ENCODE assay signal across 23 cellular contexts in genomic region chr16:30839523-30840227, GRCh38. TPM values are rescaled to one million over a fixed set of nuclear protein-coding genes. Genes with fewer than 3 reads are reported as not detected.
DNase-seq lines count a peak whose midpoint lies in the region; ATAC-seq, FAIRE-seq and TF ChIP-seq lines count a peak whose summit lies in the region.
"Had no signal": no experiment of that assay in that cellular context is flagged by ENCODE, and none has a peak within 500 bp of the region (broad histone marks: within the 10 kb centered on the region; RNA-seq: fewer than 3 reads in every experiment).

No MANE protein-coding gene starts in this region.

- H3K9me3 ChIP-seq in A549: no peaks in the 10 kb centered on the region
- H3K9me3 ChIP-seq in hepatocyte (ENCODE audit: low read depth): no peaks in the 10 kb centered on the region
- no peaks in the 10 kb centered on the region for H3K9me3 ChIP-seq in muscle layer of duodenum (ENCODE audit: control insufficient read depth in 1 of 2, low read length in 2 of 2)
- H3K9me3 ChIP-seq: heart left ventricle, tibial nerve had no signal

- no peak for TF ChIP-seq RAD21 in A549 (conservative IDR thresholded peaks at IDR 0.05 in 1 of 2, IDR thresholded peaks at IDR 0.05 in 1 of 2)

- H3K4me1 Mint-ChIP-seq in chondrocyte (ENCODE audit: low read depth): peaks cover 2% of the 10 kb centered on the region

- DNase-seq in A549 (ENCODE audit: low read depth in 1 of 2, low spot score in 1 of 2): no peak
- DNase-seq in NCI-H510A (lab: John Stamatoyannopoulos, UW): peak; percentile 16
- DNase-seq in hepatocyte (ENCODE audit: low spot score): peak; percentile 67
- no peak for DNase-seq in GDM1 (lab: John Stamatoyannopoulos, UW)
- DNase-seq in chondrocyte (ENCODE audit: low spot score): no peak
- DNase-seq: ACHN; activated CD4-positive, CD25-positive, alpha-beta regulatory T cell; activated naive CD8-positive, alpha-beta T cell treated with anti-CD3 and anti-CD28 coated beads, Interleukin-2, amount 10 ng/mL, durations not matched to agents 7 days and 5 days; activated T-cell treated with anti-CD3 and anti-CD28 coated beads, Interleukin-2, amount 50 U/mL, for 72 hours; dorsolateral prefrontal cortex; heart left ventricle; mesenchymal stem cell; NCI-H2029 treated with DMSO at 0.1 percent for 48 hours; NCI-H774 had no signal

- TF ChIP-seq CTCF in A549 (IDR thresholded peaks at IDR 0.05) (no peak), hepatocyte (IDR thresholded peaks at IDR 0.05; ENCODE audit: poor library complexity) (no peak), chondrocyte (IDR thresholded peaks at IDR 0.05) (no peak)

- H3K4me3 Mint-ChIP-seq in chondrocyte (ENCODE audit: unreplicated experiment): no peak overlapping the region
- H3K4me3 Mint-ChIP-seq: activated naive CD8-positive, alpha-beta T cell treated with anti-CD3 and anti-CD28 coated beads, Interleukin-2, amount 10 ng/mL, durations not matched to agents 7 days and 5 days; activated T-cell treated with anti-CD3 and anti-CD28 coated beads, Interleukin-2, amount 50 U/mL, for 72 hours; IgD-negative memory B cell; stimulated activated effector memory CD8-positive, alpha-beta T cell treated with anti-CD3 and anti-CD28 coated beads, Interleukin-12 subunit alpha, Interleukin-12 subunit beta, amount 100 ng/mL, for 72 hours had no signal

- peak; percentile 48 to 52; a peak in 4 of 6 replicates for ATAC-seq in A549
- ATAC-seq in GM21367 (IDR thresholded peaks at IDR 0.05; ENCODE audit: unreplicated experiment): no peak
- no peak for ATAC-seq in GM18519 (IDR thresholded peaks at IDR 0.05; ENCODE audit: low FRiP score, unreplicated experiment)
- ATAC-seq: activated T-cell treated with anti-CD3 and anti-CD28 coated beads, Interleukin-2, amount 50 U/mL, for 72 hours; stimulated activated effector memory CD8-positive, alpha-beta T cell treated with anti-CD3 and anti-CD28 coated beads, Interleukin-12 subunit alpha, Interleukin-12 subunit beta, amount 100 ng/mL, for 72 hours had no signal

- no peak for TF ChIP-seq EP300 in A549 (IDR thresholded peaks at IDR 0.05)

- H3K27ac ChIP-seq in A549: 0 out of 6 replicates have a peak overlapping the region, but pooled peaks of 1 of the 2 experiments have one; percentile 23
- H3K27ac ChIP-seq in hepatocyte: peak overlapping the region; percentile 82
- peak overlapping the region; percentile 49 for H3K27ac ChIP-seq in muscle layer of duodenum (ENCODE audit: low read length)
- H3K27ac ChIP-seq: C4-2B, dorsolateral prefrontal cortex, heart left ventricle, SK-N-MC had no signal

- WGBS in A549 (ENCODE audit: missing lambda C conversion rate): 43% methylated on average over 5 of the region's 5 CpGs
- WGBS in hepatocyte (ENCODE audit: low lambda C conversion rate, missing lambda C conversion rate): 50% methylated on average over 5 of the region's 5 CpGs

- H4K20me1 ChIP-seq in hepatocyte (ENCODE audit: insufficient read depth, poor library complexity, severe bottlenecking): no peaks in the 10 kb centered on the region

- H3K27me3 ChIP-seq in hepatocyte: no peaks in the 10 kb centered on the region
- no peaks in the 10 kb centered on the region for H3K27me3 ChIP-seq in muscle layer of duodenum (ENCODE audit: low read depth, low read length)
- H3K27me3 ChIP-seq: dorsolateral prefrontal cortex, heart left ventricle, tibial nerve had no signal

- no peak for FAIRE-seq in A549 (lab: Jason Lieb, UNC)
- FAIRE-seq: H1 had no signal

- H3K9me3 Mint-ChIP-seq in chondrocyte (ENCODE audit: low read depth): no peaks in the 10 kb centered on the region
- H3K9me3 Mint-ChIP-seq: activated naive CD8-positive, alpha-beta T cell treated with anti-CD3 and anti-CD28 coated beads, Interleukin-2, amount 10 ng/mL, durations not matched to agents 7 days and 5 days; activated T-cell treated with anti-CD3 and anti-CD28 coated beads, Interleukin-2, amount 50 U/mL, for 72 hours; stimulated activated effector memory CD8-positive, alpha-beta T cell treated with anti-CD3 and anti-CD28 coated beads, Interleukin-12 subunit alpha, Interleukin-12 subunit beta, amount 100 ng/mL, for 72 hours had no signal

- H3K4me3 ChIP-seq in A549 (no peak overlapping the region), hepatocyte (no peak overlapping the region), muscle layer of duodenum (ENCODE audit: low read depth in 1 of 2, low read length in 2 of 2) (no peak overlapping the region)
- H3K4me3 ChIP-seq: dorsolateral prefrontal cortex, heart left ventricle, SK-N-MC, tibial nerve had no signal

- H3K27ac Mint-ChIP-seq in chondrocyte (ENCODE audit: unreplicated experiment): no peak overlapping the region
- H3K27ac Mint-ChIP-seq: activated naive CD8-positive, alpha-beta T cell treated with anti-CD3 and anti-CD28 coated beads, Interleukin-2, amount 10 ng/mL, durations not matched to agents 7 days and 5 days; activated T-cell treated with anti-CD3 and anti-CD28 coated beads, Interleukin-2, amount 50 U/mL, for 72 hours; IgD-negative memory B cell; stimulated activated effector memory CD8-positive, alpha-beta T cell treated with anti-CD3 and anti-CD28 coated beads, Interleukin-12 subunit alpha, Interleukin-12 subunit beta, amount 100 ng/mL, for 72 hours had no signal

- no peak overlapping the region for H2AFZ ChIP-seq in hepatocyte

- H3K9me2 ChIP-seq in hepatocyte (replicated peaks; ENCODE audit: insufficient read depth): no peaks in the 10 kb centered on the region

- TF ChIP-seq POLR2A in A549 (IDR thresholded peaks at IDR 0.05; ENCODE audit: low read length): no peak

- POLR2A ChIA-PET in A549 (lab: Yijun Ruan, JAX): interaction anchor here (0.6 to 1.7 kb wide), 2 partner anchors 33 to 35 kb away, joined by 3 to 4 read pairs; no protein-coding TSS in a partner anchor

- H3K4me1 ChIP-seq in A549: peaks cover 16% of the 10 kb centered on the region
- peaks cover 7% of the 10 kb centered on the region for H3K4me1 ChIP-seq in hepatocyte (ENCODE audit: insufficient read depth)
- no peaks in the 10 kb centered on the region for H3K4me1 ChIP-seq in muscle layer of duodenum (ENCODE audit: control insufficient read depth in 1 of 2, insufficient read depth in 2 of 2, low read length in 2 of 2)

- peak overlapping the region; percentile 44; the same call in 2 of the 3 replicates for H3K4me2 ChIP-seq in A549
- H3K4me2 ChIP-seq in hepatocyte: peak overlapping the region; percentile 59

- H3K36me3 Mint-ChIP-seq in chondrocyte (ENCODE audit: low read depth): no peaks in the 10 kb centered on the region
- H3K36me3 Mint-ChIP-seq: activated naive CD8-positive, alpha-beta T cell treated with anti-CD3 and anti-CD28 coated beads, Interleukin-2, amount 10 ng/mL, durations not matched to agents 7 days and 5 days; stimulated activated effector memory CD8-positive, alpha-beta T cell treated with anti-CD3 and anti-CD28 coated beads, Interleukin-12 subunit alpha, Interleukin-12 subunit beta, amount 100 ng/mL, for 72 hours had no signal

- CTCF ChIA-PET in A549 (lab: Yijun Ruan, JAX): interaction anchor here (0.7 to 1.2 kb wide), 8 partner anchors 10 to 302 kb away, joined by 3 to 7 read pairs (median 4); no protein-coding TSS in a partner anchor

- no peaks in the 10 kb centered on the region for H3K27me3 Mint-ChIP-seq in chondrocyte (ENCODE audit: low read depth)
- H3K27me3 Mint-ChIP-seq: IgD-negative memory B cell had no signal

- H3K36me3 ChIP-seq in hepatocyte (replicated peaks; ENCODE audit: insufficient read depth, low read depth) (no peaks in the 10 kb centered on the region), muscle layer of duodenum (ENCODE audit: control insufficient read depth in 1 of 2, insufficient read depth in 2 of 2, low read length in 2 of 2) (no peaks in the 10 kb centered on the region)

- no peaks in the 10 kb centered on the region for H3K79me2 ChIP-seq in hepatocyte

TF ChIP-seq in A549, 52 proteins besides CTCF, POLR2A, EP300 and RAD21 (continues in another document):
- TF ChIP-seq ZC3H11A (IDR thresholded peaks at IDR 0.05) (no peak), ESRRA (IDR thresholded peaks at IDR 0.05; ENCODE audit: borderline replicate concordance, low read length) (no peak), HES2 (IDR thresholded peaks at IDR 0.05) (no peak), RFX5 (IDR thresholded peaks at IDR 0.05) (no peak), FOXS1 (CRISPR knock-in tag; IDR thresholded peaks at IDR 0.05) (no peak), CBX8 (IDR thresholded peaks at IDR 0.05) (no peak)

RNA-seq across cellular contexts. Expression of gene ZNF629, which starts 52.7 kb away (rescaled TPM):
- polyA plus RNA-seq in A549 (2011; rRNA removed): 5.9 and 7.5 TPM in 2 replicates
- 4.3 and 6.3 TPM in 2 replicates for polyA plus RNA-seq in A549 (2012; cell fraction: cytosol; rRNA removed)
- 9.1 and 10.5 TPM in 2 replicates for polyA plus RNA-seq in A549 (2012; cell fraction: nucleus; rRNA removed)
- 12.3 to 13.7 TPM (median 13.6 TPM) in 3 replicates for polyA plus RNA-seq in A549 (2017; fragmentation: RNase III; extraction: RNeasy Plus Mini Kit Qiagen cat#74134 plus additional on column Dnase treatment)
- polyA minus RNA-seq in A549 (2011; rRNA and poly(A)+ RNA removed): 10.0 and 10.1 TPM in 2 replicates
- 12.2 and 15.6 TPM in 2 replicates for total RNA-seq in hepatocyte
- polyA plus RNA-seq in hepatocyte: 7.7 and 8.7 TPM in 2 replicates
- 18.8 to 20.2 TPM (median 18.9 TPM) in 3 replicates for total RNA-seq in chondrocyte

RNA-seq across cellular contexts. Expression of gene BCL7C, which starts 54.2 kb away (rescaled TPM):
- polyA plus RNA-seq in A549 (2011; rRNA removed) (9.5 and 10.8 TPM in 2 replicates), A549 (2017; fragmentation: RNase III; extraction: RNeasy Plus Mini Kit Qiagen cat#74134 plus additional on column Dnase treatment) (12.9 to 13.9 TPM (median 13.6 TPM) in 3 replicates), hepatocyte (54.1 and 57.3 TPM in 2 replicates)
- 23.9 and 29.3 TPM in 2 replicates for polyA plus RNA-seq in A549 (2012; cell fraction: cytosol; rRNA removed)
- 13.5 and 14.3 TPM in 2 replicates for polyA plus RNA-seq in A549 (2012; cell fraction: nucleus; rRNA removed)
- 2.3 and 3.6 TPM in 2 replicates for polyA minus RNA-seq in A549 (2011; rRNA and poly(A)+ RNA removed)
- total RNA-seq in hepatocyte (21.4 and 25.7 TPM in 2 replicates), chondrocyte (34.6 to 37.5 TPM (median 37.3 TPM) in 3 replicates)

RNA-seq across cellular contexts. Expression of gene CTF1, which starts 56.7 kb away (rescaled TPM):
- 0.13 and 0.44 TPM in 2 replicates for polyA plus RNA-seq in A549 (2011; rRNA removed)
- polyA plus RNA-seq in A549 (2012; cell fraction: cytosol; rRNA removed): 0.34 and 0.52 TPM in 2 replicates
- polyA plus RNA-seq in A549 (2012; cell fraction: nucleus; rRNA removed): 0.23 and 0.54 TPM in 2 replicates
- 0.16 to 0.30 TPM (median 0.23 TPM) in 3 replicates for polyA plus RNA-seq in A549 (2017; fragmentation: RNase III; extraction: RNeasy Plus Mini Kit Qiagen cat#74134 plus additional on column Dnase treatment)
- 0.17 and 0.63 TPM in 2 replicates for polyA minus RNA-seq in A549 (2011; rRNA and poly(A)+ RNA removed)
- 1.1 and 1.7 TPM in 2 replicates for total RNA-seq in hepatocyte
- 13.0 and 18.2 TPM in 2 replicates for polyA plus RNA-seq in hepatocyte
- total RNA-seq in chondrocyte: 3.7 to 5.7 TPM (median 4.2 TPM) in 3 replicates
- polyA plus RNA-seq: IgD-negative memory B cell had no signal

Comparison
In these comparisons a context has a peak if more than half of its experiments do, and no peak if none do; other contexts are left out.
1. ATAC-seq: peak in A549 (2 of 2); none in GM21367 (single experiment) and GM18519 (single experiment).
2. DNase-seq: peak in NCI-H510A (single experiment) and hepatocyte (single experiment); none in A549 (0 of 2), GDM1 (single experiment) and chondrocyte (single experiment).